In genomic region chr13:74097116-74097515, GRCh38 we compare ENCODE assay signal across 22 cellular contexts. TPM values are rescaled to one million over a fixed set of nuclear protein-coding genes. Genes with fewer than 3 reads are reported as not detected.
A peak's percentile ranks its signal among the peaks of the same experiment; 100 is the strongest.
DNase-seq lines count a peak whose midpoint lies in the region; ATAC-seq, FAIRE-seq and TF ChIP-seq lines count a peak whose summit lies in the region.
"Had no signal": no experiment of that assay in that cellular context is flagged by ENCODE, and none has a peak within 500 bp of the region (broad histone marks: within the 10 kb centered on the region; RNA-seq: fewer than 3 reads in every experiment).

No MANE protein-coding gene starts in this region.

- H3K4me3 Mint-ChIP-seq in activated CD8-positive, alpha-beta T cell treated with anti-CD3 and anti-CD28 coated beads for 36 hours: no peak overlapping the region
- H3K4me3 Mint-ChIP-seq in activated CD8-positive, alpha-beta T cell treated with anti-CD3 and anti-CD28 coated beads, Interleukin-2, amount 10 ng/mL, durations not matched to agents 7 days and 5 days: no peak overlapping the region
- no peak overlapping the region for H3K4me3 Mint-ChIP-seq in stimulated activated naive CD8-positive, alpha-beta T cell treated with anti-CD3 and anti-CD28 coated beads, Interleukin-15, amount 100 ng/mL, for 72 hours

- FAIRE-seq in H54 (lab: Jason Lieb, UNC): peak; percentile 36
- FAIRE-seq in islet of Langerhans (lab: Jason Lieb, UNC): peak; percentile 62
- FAIRE-seq: D721Med had no signal

- POLR2A ChIA-PET in activated CD8-positive, alpha-beta T cell treated with anti-CD3 and anti-CD28 coated beads for 36 hours (lab: Charles Lee): no interaction called here
- POLR2A ChIA-PET in activated CD8-positive, alpha-beta T cell treated with anti-CD3 and anti-CD28 coated beads, Interleukin-2, amount 10 ng/mL, durations not matched to agents 7 days and 5 days (lab: Charles Lee): no interaction called here

- H3K36me3 Mint-ChIP-seq in activated CD8-positive, alpha-beta T cell treated with anti-CD3 and anti-CD28 coated beads for 36 hours (ENCODE audit: low read depth): peaks cover 16% of the 10 kb centered on the region
- H3K36me3 Mint-ChIP-seq in activated CD8-positive, alpha-beta T cell treated with anti-CD3 and anti-CD28 coated beads, Interleukin-2, amount 10 ng/mL, durations not matched to agents 7 days and 5 days (ENCODE audit: low read depth): peaks cover 20% of the 10 kb centered on the region

- H3K27me3 Mint-ChIP-seq in activated CD8-positive, alpha-beta T cell treated with anti-CD3 and anti-CD28 coated beads for 36 hours: no peaks in the 10 kb centered on the region
- H3K27me3 Mint-ChIP-seq in activated CD8-positive, alpha-beta T cell treated with anti-CD3 and anti-CD28 coated beads, Interleukin-2, amount 10 ng/mL, durations not matched to agents 7 days and 5 days (ENCODE audit: low read depth): no peaks in the 10 kb centered on the region
- no peaks in the 10 kb centered on the region for H3K27me3 Mint-ChIP-seq in stimulated activated naive CD8-positive, alpha-beta T cell treated with anti-CD3 and anti-CD28 coated beads, Interleukin-15, amount 100 ng/mL, for 72 hours

- no peak for TF ChIP-seq POLR2A in H54 (IDR thresholded peaks at IDR 0.05; ENCODE audit: low read depth, low read length)

- intact Hi-C loops in activated CD8-positive, alpha-beta T cell treated with anti-CD3 and anti-CD28 coated beads for 36 hours (cut with micrococcal nuclease): no loop called here

- CTCF ChIA-PET in activated CD8-positive, alpha-beta T cell treated with anti-CD3 and anti-CD28 coated beads for 36 hours (lab: Charles Lee): interaction anchor here (1.0 kb wide), 1 partner anchor 263 kb away, joined by 3 read pairs; no protein-coding TSS in a partner anchor
- CTCF ChIA-PET in activated CD8-positive, alpha-beta T cell treated with anti-CD3 and anti-CD28 coated beads, Interleukin-2, amount 10 ng/mL, durations not matched to agents 7 days and 5 days (lab: Charles Lee): interaction anchor here (1.1 kb wide), 1 partner anchor 190 kb away, joined by 3 read pairs; no protein-coding TSS in a partner anchor

- DNase-seq in activated CD8-positive, alpha-beta T cell treated with anti-CD3 and anti-CD28 coated beads for 36 hours: no peak
- DNase-seq in activated CD8-positive, alpha-beta T cell treated with anti-CD3 and anti-CD28 coated beads, Interleukin-2, amount 10 ng/mL, durations not matched to agents 7 days and 5 days: no peak
- DNase-seq in H54 (ENCODE audit: insufficient read length, low spot score): no peak
- DNase-seq in stimulated activated naive CD8-positive, alpha-beta T cell treated with anti-CD3 and anti-CD28 coated beads, Interleukin-15, amount 100 ng/mL, for 72 hours: no peak
- DNase-seq in hepatic stellate cell (ENCODE audit: low spot score): no peak
- DNase-seq: AML-193; C1 segment of cervical spinal cord; DMS53; GM23248; HCEC 1CT; KBM-7; NCI-H1092 treated with DMSO at 0.1 percent for 48 hours; NCI-H1436 treated with DMSO at 0.1 percent for 48 hours; NCI-H1930; NCI-H226; NCI-H510A treated with DMSO at 0.1 percent for 48 hours; NCI-H748 treated with DMSO at 0.1 percent for 48 hours; NK-92 treated with Interleukin-12 subunit alpha and Interleukin-12 subunit beta, amount 100 ng/mL, for 24 hours; SHP77 treated with DMSO at 0.1 percent for 48 hours had no signal

- peaks cover 8% of the 10 kb centered on the region for H3K9me3 Mint-ChIP-seq in activated CD8-positive, alpha-beta T cell treated with anti-CD3 and anti-CD28 coated beads for 36 hours
- no peaks in the 10 kb centered on the region for H3K9me3 Mint-ChIP-seq in activated CD8-positive, alpha-beta T cell treated with anti-CD3 and anti-CD28 coated beads, Interleukin-2, amount 10 ng/mL, durations not matched to agents 7 days and 5 days (ENCODE audit: insufficient read depth)
- no peaks in the 10 kb centered on the region for H3K9me3 Mint-ChIP-seq in stimulated activated naive CD8-positive, alpha-beta T cell treated with anti-CD3 and anti-CD28 coated beads, Interleukin-15, amount 100 ng/mL, for 72 hours

- H3K4me1 Mint-ChIP-seq in activated CD8-positive, alpha-beta T cell treated with anti-CD3 and anti-CD28 coated beads for 36 hours (ENCODE audit: low read depth): peaks cover 66% of the 10 kb centered on the region
- H3K4me1 Mint-ChIP-seq in activated CD8-positive, alpha-beta T cell treated with anti-CD3 and anti-CD28 coated beads, Interleukin-2, amount 10 ng/mL, durations not matched to agents 7 days and 5 days (ENCODE audit: low read depth): peaks cover 26% of the 10 kb centered on the region
- H3K4me1 Mint-ChIP-seq in stimulated activated naive CD8-positive, alpha-beta T cell treated with anti-CD3 and anti-CD28 coated beads, Interleukin-15, amount 100 ng/mL, for 72 hours: peaks cover 60% of the 10 kb centered on the region

- H3K27ac Mint-ChIP-seq in activated CD8-positive, alpha-beta T cell treated with anti-CD3 and anti-CD28 coated beads for 36 hours: peak overlapping the region; percentile 28
- no peak overlapping the region for H3K27ac Mint-ChIP-seq in activated CD8-positive, alpha-beta T cell treated with anti-CD3 and anti-CD28 coated beads, Interleukin-2, amount 10 ng/mL, durations not matched to agents 7 days and 5 days
- no peak overlapping the region for H3K27ac Mint-ChIP-seq in stimulated activated naive CD8-positive, alpha-beta T cell treated with anti-CD3 and anti-CD28 coated beads, Interleukin-15, amount 100 ng/mL, for 72 hours

- ATAC-seq in activated CD8-positive, alpha-beta T cell treated with anti-CD3 and anti-CD28 coated beads for 36 hours: peak; percentile 68
- no peak for ATAC-seq in activated CD8-positive, alpha-beta T cell treated with anti-CD3 and anti-CD28 coated beads, Interleukin-2, amount 10 ng/mL, durations not matched to agents 7 days and 5 days
- peak; percentile 35 for ATAC-seq in stimulated activated naive CD8-positive, alpha-beta T cell treated with anti-CD3 and anti-CD28 coated beads, Interleukin-15, amount 100 ng/mL, for 72 hours
- ATAC-seq in GM18873 (IDR thresholded peaks at IDR 0.05; ENCODE audit: low FRiP score, unreplicated experiment): no peak

- no peak for TF ChIP-seq CTCF in activated CD8-positive, alpha-beta T cell treated with anti-CD3 and anti-CD28 coated beads for 36 hours (IDR thresholded peaks at IDR 0.05)

RNA-seq across cellular contexts. Expression of gene KLF12, which starts 37.1 kb away (rescaled TPM):
- 10 to 100 TPM; 17.1 to 19.6 TPM for total RNA-seq in activated CD8-positive, alpha-beta T cell treated with anti-CD3 and anti-CD28 coated beads for 36 hours
- 10 to 100 TPM; 24.6 to 26.3 TPM for total RNA-seq in activated CD8-positive, alpha-beta T cell treated with anti-CD3 and anti-CD28 coated beads, Interleukin-2, amount 10 ng/mL, durations not matched to agents 7 days and 5 days

Comparison
In these comparisons a context has a peak if more than half of its experiments do, and no peak if none do; other contexts are left out.
1. ATAC-seq: peak in activated CD8-positive, alpha-beta T cell treated with anti-CD3 and anti-CD28 coated beads for 36 hours (single experiment) and stimulated activated naive CD8-positive, alpha-beta T cell treated with anti-CD3 and anti-CD28 coated beads, Interleukin-15, amount 100 ng/mL, for 72 hours (single experiment); none in activated CD8-positive, alpha-beta T cell treated with anti-CD3 and anti-CD28 coated beads, Interleukin-2, amount 10 ng/mL, durations not matched to agents 7 days and 5 days (single experiment) and GM18873 (single experiment).